ENCODE assay signal across 15 cellular contexts in genomic region chr1:29322861-29323585, GRCh38.
"Had no signal": no experiment of that assay in that cellular context is flagged by ENCODE, and none has a peak within 500 bp of the region (broad histone marks: within the 10 kb centered on the region; RNA-seq: fewer than 3 reads in every experiment).

No MANE protein-coding gene starts in this region.

- DNase-seq: activated CD4-positive, alpha-beta T cell treated with anti-CD3 and anti-CD28 coated beads for 36 hours; activated CD4-positive, alpha-beta T cell treated with anti-CD3 and anti-CD28 coated beads, Interleukin-2, amount 50 U/mL, for 48 hours; activated naive CD4-positive, alpha-beta T cell; activated naive CD8-positive, alpha-beta T cell treated with anti-CD3 and anti-CD28 coated beads, Interleukin-2, amount 10 ng/mL, durations not matched to agents 7 days and 5 days; activated T-cell treated with anti-CD3 and anti-CD28 coated beads for 4 hours; effector memory CD8-positive, alpha-beta T cell; foreskin fibroblast; left colon; lower lobe of right lung; natural killer cell; stimulated activated CD4-positive, alpha-beta T cell treated with anti-CD3 and anti-CD28 coated beads, Interleukin-2, amount 100 ng/mL, for 24 hours; stimulated activated naive CD4-positive, alpha-beta T cell treated with Interleukin-2 at 50 U/mL for 16 hours; thyroid gland had no signal

- H3K27ac Mint-ChIP-seq: activated CD4-positive, alpha-beta T cell treated with anti-CD3 and anti-CD28 coated beads for 36 hours; activated naive CD8-positive, alpha-beta T cell treated with anti-CD3 and anti-CD28 coated beads, Interleukin-2, amount 10 ng/mL, durations not matched to agents 7 days and 5 days; activated T-helper 1 cell treated with anti-CD3 and anti-CD28 coated beads, Interleukin-12 subunit alpha, Interleukin-12 subunit beta, Interleukin-2, Interleukin-4 antibody, amounts not matched to agents 30 ng/mL and 10 ng/mL and 1 ng/mL, durations not matched to agents 14 hours and 24 hours and 36 hours; effector memory CD8-positive, alpha-beta T cell; natural killer cell; T-helper 2 cell treated with Interferon-gamma antibody and Interleukin-4, amounts not matched to agents 5 μg/mL and 100 μg/mL, for 36 hours had no signal

- H3K4me1 ChIP-seq: lower lobe of right lung, thyroid gland had no signal

- H3K9me3 ChIP-seq: lower lobe of right lung, thyroid gland had no signal

- H3K4me3 Mint-ChIP-seq: activated CD4-positive, alpha-beta T cell treated with anti-CD3 and anti-CD28 coated beads for 36 hours; activated naive CD8-positive, alpha-beta T cell treated with anti-CD3 and anti-CD28 coated beads, Interleukin-2, amount 10 ng/mL, durations not matched to agents 7 days and 5 days; activated T-helper 1 cell treated with anti-CD3 and anti-CD28 coated beads, Interleukin-12 subunit alpha, Interleukin-12 subunit beta, Interleukin-2, Interleukin-4 antibody, amounts not matched to agents 30 ng/mL and 10 ng/mL and 1 ng/mL, durations not matched to agents 14 hours and 24 hours and 36 hours; effector memory CD8-positive, alpha-beta T cell; natural killer cell; T-helper 2 cell treated with Interferon-gamma antibody and Interleukin-4, amounts not matched to agents 5 μg/mL and 100 μg/mL, for 36 hours had no signal

- H3K27ac ChIP-seq: lower lobe of right lung, thyroid gland had no signal

- H3K4me1 Mint-ChIP-seq: activated CD4-positive, alpha-beta T cell treated with anti-CD3 and anti-CD28 coated beads for 36 hours; activated naive CD8-positive, alpha-beta T cell treated with anti-CD3 and anti-CD28 coated beads, Interleukin-2, amount 10 ng/mL, durations not matched to agents 7 days and 5 days; natural killer cell had no signal

- H3K27me3 ChIP-seq: thyroid gland had no signal

- H3K9me3 Mint-ChIP-seq: activated naive CD8-positive, alpha-beta T cell treated with anti-CD3 and anti-CD28 coated beads, Interleukin-2, amount 10 ng/mL, durations not matched to agents 7 days and 5 days; activated T-helper 1 cell treated with anti-CD3 and anti-CD28 coated beads, Interleukin-12 subunit alpha, Interleukin-12 subunit beta, Interleukin-2, Interleukin-4 antibody, amounts not matched to agents 30 ng/mL and 10 ng/mL and 1 ng/mL, durations not matched to agents 14 hours and 24 hours and 36 hours; effector memory CD8-positive, alpha-beta T cell; natural killer cell; T-helper 2 cell treated with Interferon-gamma antibody and Interleukin-4, amounts not matched to agents 5 μg/mL and 100 μg/mL, for 36 hours had no signal

- H3K4me3 ChIP-seq: lower lobe of right lung, thyroid gland had no signal

- ATAC-seq: activated CD4-positive, alpha-beta T cell treated with anti-CD3 and anti-CD28 coated beads for 36 hours; effector memory CD8-positive, alpha-beta T cell; left colon; lower lobe of right lung; natural killer cell had no signal

- H3K36me3 Mint-ChIP-seq: activated naive CD8-positive, alpha-beta T cell treated with anti-CD3 and anti-CD28 coated beads, Interleukin-2, amount 10 ng/mL, durations not matched to agents 7 days and 5 days; natural killer cell had no signal

- H3K27me3 Mint-ChIP-seq: activated CD4-positive, alpha-beta T cell treated with anti-CD3 and anti-CD28 coated beads for 36 hours; activated naive CD8-positive, alpha-beta T cell treated with anti-CD3 and anti-CD28 coated beads, Interleukin-2, amount 10 ng/mL, durations not matched to agents 7 days and 5 days had no signal
